In genomic region chr4:105440890-105441289, GRCh38 we compare ENCODE assay signal across 15 cellular contexts.
DNase-seq lines count a peak whose midpoint lies in the region; ATAC-seq and TF ChIP-seq lines count a peak whose summit lies in the region.
"Had no signal": no experiment of that assay in that cellular context is flagged by ENCODE, and none has a peak within 500 bp of the region (broad histone marks: within the 10 kb centered on the region; RNA-seq: fewer than 3 reads in every experiment).

No MANE protein-coding gene starts in this region.

- H3K4me1 ChIP-seq in OCI-LY3 (ENCODE audit: low read length): peaks cover 10% of the 10 kb centered on the region
- H3K4me1 ChIP-seq: HAP-1 had no signal

- POLR2A ChIA-PET in AG04449 (lab: Yijun Ruan, JAX): no interaction called here

- H3K27ac ChIP-seq in OCI-LY3 (ENCODE audit: low read length): no peak overlapping the region

- H3K4me3 ChIP-seq in AG04449 (ENCODE audit: low read depth, low read length): no peak overlapping the region
- no peak overlapping the region for H3K4me3 ChIP-seq in OCI-LY3 (ENCODE audit: low read length)
- H3K4me3 ChIP-seq: HAP-1 had no signal

- H2AFZ ChIP-seq in OCI-LY3 (ENCODE audit: low read depth, low read length): no peak overlapping the region

- H3K9ac ChIP-seq in OCI-LY3 (ENCODE audit: low read length): no peak overlapping the region

- no peaks in the 10 kb centered on the region for H3K27me3 ChIP-seq in OCI-LY3 (ENCODE audit: low read depth, low read length)

- CTCF ChIA-PET in AG04449 (lab: Yijun Ruan, JAX): interaction anchor here (1.2 kb wide), 1 partner anchor 9 kb away, joined by 3 read pairs; no protein-coding TSS in a partner anchor

- peaks cover 62% of the 10 kb centered on the region for H3K36me3 ChIP-seq in OCI-LY3 (replicated peaks; ENCODE audit: low read depth, low read length)

- peak; percentile 3 for TF ChIP-seq CTCF in AG04449 (IDR thresholded peaks at IDR 0.05; ENCODE audit: insufficient read depth, low read length, missing control alignments)
- TF ChIP-seq CTCF in OCI-LY3 (IDR thresholded peaks at IDR 0.05; ENCODE audit: low read depth, low read length): peak; percentile 23; the same call in 1 of the 2 replicates

- H3K4me2 ChIP-seq in OCI-LY3 (ENCODE audit: low read length): no peak overlapping the region

- no peaks in the 10 kb centered on the region for H3K9me3 ChIP-seq in OCI-LY3 (ENCODE audit: insufficient read depth, low read length)
- H3K9me3 ChIP-seq: HAP-1 had no signal

- no peak for DNase-seq in AG04449 (ENCODE audit: low read depth, low spot score)
- peak; percentile 19 for DNase-seq in ELR (ENCODE audit: low read depth)
- DNase-seq in fibroblast of peridontal ligament (ENCODE audit: extremely low read depth): peak; percentile 30
- DNase-seq in globus pallidus (ENCODE audit: low spot score): no peak
- DNase-seq in ACHN: no peak
- DNase-seq: NCI-H1694 treated with DMSO at 0.1 percent for 48 hours, NCI-H2107, NCI-H510A treated with DMSO at 0.1 percent for 48 hours, NCI-H774, OCI-M1, SIG-M5 had no signal

- in situ Hi-C loops in ACHN (cut with HindIII; ENCODE audit: low pct_ligation_motif_present, low pct_unique_long_range_greater_than_20kb, low sequenced_read_pairs): no loop called here

- ATAC-seq in HG03469 (IDR thresholded peaks at IDR 0.05; ENCODE audit: unreplicated experiment): no peak
- no peak for ATAC-seq in GM19463 (IDR thresholded peaks at IDR 0.05; ENCODE audit: unreplicated experiment)

- H4K20me1 ChIP-seq in OCI-LY3 (ENCODE audit: insufficient read depth, low read length): no peaks in the 10 kb centered on the region

- H3K79me2 ChIP-seq in OCI-LY3 (ENCODE audit: low read length): no peaks in the 10 kb centered on the region

Comparison
In these comparisons a context has a peak if more than half of its experiments do, and no peak if none do; other contexts are left out.
1. DNase-seq: peak in ELR (single experiment) and fibroblast of peridontal ligament (single experiment); none in AG04449 (single experiment), globus pallidus (single experiment) and ACHN (single experiment).